In the genomic region with DNA sequence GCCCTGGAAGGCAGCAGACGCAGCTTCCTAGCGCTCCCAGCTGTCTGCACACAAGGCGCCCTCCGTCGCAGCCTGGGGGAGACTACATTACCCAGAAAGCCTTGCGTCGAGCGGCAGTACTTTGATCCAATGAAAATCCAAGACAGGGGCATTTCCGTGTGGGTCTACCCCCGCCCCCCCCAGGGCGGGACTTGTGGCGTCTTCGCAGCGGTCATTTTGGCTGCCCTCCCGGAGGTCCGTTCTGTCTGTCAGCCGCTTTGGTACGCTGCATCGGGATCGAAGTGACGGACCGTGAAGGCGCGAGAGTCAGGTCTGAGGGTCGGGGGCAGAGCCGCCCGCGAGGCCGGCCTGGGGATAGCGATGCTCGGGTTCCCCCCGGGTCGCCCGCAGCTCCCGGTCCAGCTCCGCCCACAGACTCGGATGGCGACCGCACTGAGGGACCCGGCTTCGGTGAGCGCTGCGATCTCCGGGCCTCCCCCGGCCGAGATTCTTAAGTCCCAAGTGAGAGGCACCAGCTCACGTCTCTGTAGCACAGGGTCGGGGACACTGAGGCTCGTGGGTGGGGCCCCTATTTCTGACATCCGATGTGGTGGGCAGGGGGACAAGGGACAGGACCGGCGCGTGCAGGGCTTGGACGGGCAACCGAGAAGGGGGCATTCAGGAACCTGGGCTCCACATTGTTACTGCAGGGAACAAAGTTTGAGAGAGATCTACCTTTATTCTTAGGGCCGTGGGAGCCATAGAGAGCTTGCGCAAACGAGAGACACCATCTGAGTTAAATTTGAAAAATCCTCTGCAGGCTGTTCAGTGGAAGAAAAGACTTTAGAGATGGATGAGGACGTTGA, we compare ENCODE assay signal across 8 cellular contexts.
DNase-seq lines count a peak whose midpoint lies in the region; ATAC-seq and TF ChIP-seq lines count a peak whose summit lies in the region.

A gene (plus strand): TSS at position 182 of the 845 bp plus-strand sequence. CDS start 179 bp downstream, at position 361.

- ATAC-seq in GM18909 (IDR thresholded peaks at IDR 0.05; ENCODE audit: poor library complexity, unreplicated experiment) (peak; percentile 96), HG03159 (IDR thresholded peaks at IDR 0.05; ENCODE audit: unreplicated experiment) (peak; percentile 97)

- DNase-seq in AG09309 (ENCODE audit: low read depth) (peak; percentile 66), NCI-H345 (lab: John Stamatoyannopoulos, UW) (peak; percentile 89), cerebellar cortex (ENCODE audit: low spot score) (peak; percentile 97), islet precursor cell (peak; percentile 96)
- DNase-seq in activated CD4-positive, CD25-positive, alpha-beta regulatory T cell treated with anti-CD3 and anti-CD28 coated beads, Interleukin-2, amount 50 U/mL, for 16 hours (ENCODE audit: low read depth, low spot score): peak; percentile 80
- peak; percentile 79 for DNase-seq in stimulated activated CD4-positive, alpha-beta T cell treated with anti-CD3 and anti-CD28 coated beads, Interleukin-12 subunit alpha, Interleukin-12 subunit beta, amount 100 ng/mL, for 4 hours

- no peak for TF ChIP-seq CTCF in AG09309 (IDR thresholded peaks at IDR 0.05; ENCODE audit: control insufficient read depth, insufficient read depth, low read depth, low read length, missing control alignments)

- peak within 1 kb of the TSS; percentile 77 for H3K4me3 ChIP-seq in AG09309 (ENCODE audit: control insufficient read depth, low read depth, low read length)

Comparison
In these comparisons a context has a peak if more than half of its experiments do, and no peak if none do; other contexts are left out.
1. Peak in every context shown above with its lines: DNase-seq, ATAC-seq and H3K4me3 ChIP-seq.